17 cellular contexts compared by ENCODE assay signal in genomic region chr14:67668559-67668958, GRCh38. TPM values are rescaled to one million over a fixed set of nuclear protein-coding genes. Genes with fewer than 3 reads are reported as not detected.
DNase-seq lines count a peak whose midpoint lies in the region; ATAC-seq, FAIRE-seq and TF ChIP-seq lines count a peak whose summit lies in the region.
"Had no signal": no experiment of that assay in that cellular context is flagged by ENCODE, and none has a peak within 500 bp of the region (broad histone marks: within the 10 kb centered on the region; RNA-seq: fewer than 3 reads in every experiment).

No MANE protein-coding gene starts in this region.

- no peaks in the 10 kb centered on the region for H3K27me3 Mint-ChIP-seq in activated T-cell treated with anti-CD3 and anti-CD28 coated beads, Interleukin-2, amount 50 U/mL, for 4 hours (ENCODE audit: low read depth)

- H3K4me1 Mint-ChIP-seq in activated T-cell treated with anti-CD3 and anti-CD28 coated beads, Interleukin-2, amount 50 U/mL, for 4 hours (ENCODE audit: low read depth), result peaks cover 72% of the 10 kb centered on the region

- peak; percentile 53 to 80 for ATAC-seq in activated T-cell treated with anti-CD3 and anti-CD28 coated beads, Interleukin-2, amount 50 U/mL, for 4 hours
- ATAC-seq in GM21423 (IDR thresholded peaks at IDR 0.05; ENCODE audit: unreplicated experiment) (peak; percentile 55), GM21528 (IDR thresholded peaks at IDR 0.05; ENCODE audit: low FRiP score, unreplicated experiment) (no peak), GM21825 (IDR thresholded peaks at IDR 0.05; ENCODE audit: unreplicated experiment) (no peak)

- no peaks in the 10 kb centered on the region for H3K36me3 Mint-ChIP-seq in activated T-cell treated with anti-CD3 and anti-CD28 coated beads, Interleukin-2, amount 50 U/mL, for 4 hours (ENCODE audit: insufficient read depth)

- no peak for TF ChIP-seq POLR2A in H54 (IDR thresholded peaks at IDR 0.05; ENCODE audit: low read depth, low read length)

- no peaks in the 10 kb centered on the region for H3K9me3 Mint-ChIP-seq in activated T-cell treated with anti-CD3 and anti-CD28 coated beads, Interleukin-2, amount 50 U/mL, for 4 hours

- no peak for FAIRE-seq in H54 (lab: Jason Lieb, UNC)
- FAIRE-seq: keratinocyte had no signal

- no peak overlapping the region for H3K4me3 Mint-ChIP-seq in activated T-cell treated with anti-CD3 and anti-CD28 coated beads, Interleukin-2, amount 50 U/mL, for 4 hours

- DNase-seq in activated T-cell treated with anti-CD3 and anti-CD28 coated beads, Interleukin-2, amount 50 U/mL, for 4 hours, result no peak
- no peak for DNase-seq in activated T-cell treated with anti-CD3 and anti-CD28 coated beads, Interleukin-2, amount 50 U/mL, for 48 hours
- DNase-seq in RPMI8226 (peak; percentile 23), putamen (ENCODE audit: low spot score) (peak; percentile 5), H54 (ENCODE audit: insufficient read length, low spot score) (no peak)
- DNase-seq: activated CD4-positive, alpha-beta T cell treated with anti-CD3 and anti-CD28 coated beads, Interleukin-2, amount 50 U/mL, for 4 hours; glutamatergic neuron; midbrain; NCI-H1436 treated with DMSO at 0.1 percent for 48 hours; NCI-H774; Right ventricle myocardium superior; T-helper 9 cell had no signal

RNA-seq across cellular contexts. Expression of gene VTI1B, which starts 5.9 kb away (rescaled TPM):
- 10 to 100 TPM; 79.2 to 86.8 (median 80.1) TPM for total RNA-seq in activated T-cell treated with anti-CD3 and anti-CD28 coated beads, Interleukin-2, amount 50 U/mL, for 4 hours

RNA-seq across cellular contexts. Expression of gene RDH11, which starts 27.0 kb away (rescaled TPM):
- 10 to 100 TPM; 37.9 to 43.3 (median 42.5) TPM for total RNA-seq in activated T-cell treated with anti-CD3 and anti-CD28 coated beads, Interleukin-2, amount 50 U/mL, for 4 hours

RNA-seq across cellular contexts. Expression of gene RDH12, which starts 33.1 kb away (rescaled TPM):
- total RNA-seq in activated T-cell treated with anti-CD3 and anti-CD28 coated beads, Interleukin-2, amount 50 U/mL, for 4 hours, result under 1 TPM in 1 of 3 donors, not detected in 2; 0.15 TPM
- total RNA-seq: Right ventricle myocardium superior, tibial nerve had no signal

RNA-seq across cellular contexts. Expression of gene ARG2, which starts 48.8 kb away (rescaled TPM):
- 1 to 10 TPM; 3.1 to 4.6 (median 4.3) TPM for total RNA-seq in activated T-cell treated with anti-CD3 and anti-CD28 coated beads, Interleukin-2, amount 50 U/mL, for 4 hours

Comparison
In these comparisons a context has a peak if more than half of its experiments do, and no peak if none do; other contexts are left out.
1. ATAC-seq: peak in activated T-cell treated with anti-CD3 and anti-CD28 coated beads, Interleukin-2, amount 50 U/mL, for 4 hours (2 of 2) and GM21423 (single experiment); none in GM21528 (single experiment) and GM21825 (single experiment).
2. DNase-seq: peak in RPMI8226 (single experiment) and putamen (single experiment); none in activated T-cell treated with anti-CD3 and anti-CD28 coated beads, Interleukin-2, amount 50 U/mL, for 4 hours (single experiment), activated T-cell treated with anti-CD3 and anti-CD28 coated beads, Interleukin-2, amount 50 U/mL, for 48 hours (0 of 2) and H54 (single experiment).